In the genomic region with DNA sequence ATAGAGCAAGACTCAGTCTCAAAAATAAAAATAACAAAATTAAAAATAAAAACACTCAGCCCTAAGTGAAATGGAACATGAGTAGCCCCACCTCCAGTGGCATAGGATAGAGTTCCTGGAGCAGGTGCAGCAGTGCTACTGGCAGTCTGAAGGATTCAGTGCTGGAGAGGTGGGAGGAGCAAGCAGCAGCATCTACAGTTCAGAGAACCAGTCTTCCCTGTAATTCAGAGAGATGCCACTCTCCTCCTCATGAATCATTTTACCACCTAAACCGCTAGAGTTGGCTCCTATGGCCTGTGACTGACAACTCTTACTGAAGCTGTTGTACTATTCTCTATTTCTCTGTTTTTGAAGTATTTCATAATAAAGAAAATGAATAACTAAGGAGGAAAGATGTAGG, we compare ENCODE assay signal across 20 cellular contexts. TPM values are rescaled to one million over a fixed set of nuclear protein-coding genes. Genes with fewer than 3 reads are reported as not detected.
A peak's percentile ranks its signal among the peaks of the same experiment; 100 is the strongest.
DNase-seq lines count a peak whose midpoint lies in the region; ATAC-seq and TF ChIP-seq lines count a peak whose summit lies in the region.
"Had no signal": no experiment of that assay in that cellular context is flagged by ENCODE, and none has a peak within 500 bp of the region (broad histone marks: within the 10 kb centered on the region; RNA-seq: fewer than 3 reads in every experiment).

No MANE protein-coding gene starts in this region.

- H3K9me2 ChIP-seq in PC-3 (replicated peaks; ENCODE audit: low read length): no peaks in the 10 kb centered on the region

- DNase-seq in SIG-M5 treated with dmso at 0.1 percent for 504 hours (lab: John Stamatoyannopoulos, UW; ENCODE audit: unreplicated experiment) (peak; percentile 75), SIG-M5 (lab: John Stamatoyannopoulos, UW) (no peak), LHCN-M2 (ENCODE audit: low read depth) (peak; percentile 62), PC-3 (peak; percentile 75)
- DNase-seq in natural killer cell treated with Interleukin-12 subunit alpha and Interleukin-12 subunit beta and Interleukin-15 and Interleukin-18, amount 100 ng/mL, for 72 hours (ENCODE audit: low spot score): no peak
- DNase-seq: activated CD4-positive, alpha-beta memory T cell treated with anti-CD3 and anti-CD28 coated beads for 36 hours; CD4-positive, alpha-beta memory T cell; MM.1S; NCI-H446; ovary; stomach; T-helper 17 cell; upper lobe of left lung; WERI-Rb-1 had no signal

- no peaks in the 10 kb centered on the region for H3K79me2 ChIP-seq in PC-3 (ENCODE audit: low read length)

- no peaks in the 10 kb centered on the region for H4K20me1 ChIP-seq in PC-3 (ENCODE audit: low read length)

- ATAC-seq in PC-3 (peak; percentile 70), HG02870 (IDR thresholded peaks at IDR 0.05; ENCODE audit: unreplicated experiment) (no peak), HG03457 (IDR thresholded peaks at IDR 0.05; ENCODE audit: unreplicated experiment) (no peak), HG03135 (IDR thresholded peaks at IDR 0.05; ENCODE audit: unreplicated experiment) (no peak)
- peak; percentile 73 to 81 for ATAC-seq in natural killer cell treated with Interleukin-12 subunit alpha and Interleukin-12 subunit beta and Interleukin-15 and Interleukin-18, amount 100 ng/mL, for 72 hours
- ATAC-seq: sciatic nerve, T-helper 17 cell had no signal

- no peaks in the 10 kb centered on the region for H3K27me3 ChIP-seq in PC-3 (ENCODE audit: low read length)
- H3K27me3 ChIP-seq: ovary, SJCRH30, stomach, upper lobe of left lung had no signal

- H3K4me1 Mint-ChIP-seq in natural killer cell treated with Interleukin-12 subunit alpha and Interleukin-12 subunit beta and Interleukin-15 and Interleukin-18, amount 100 ng/mL, for 72 hours (ENCODE audit: low read depth in 2 of 2): peaks cover 13 to 15% of the 10 kb centered on the region in 2 donors

- no peaks in the 10 kb centered on the region for H3K9me3 ChIP-seq in PC-3 (ENCODE audit: low read length)
- H3K9me3 ChIP-seq: ovary, SJCRH30, stomach, upper lobe of left lung had no signal

- H3K27me3 Mint-ChIP-seq in natural killer cell treated with Interleukin-12 subunit alpha and Interleukin-12 subunit beta and Interleukin-15 and Interleukin-18, amount 100 ng/mL, for 72 hours: no peaks in the 10 kb centered on the region
- H3K27me3 Mint-ChIP-seq: activated CD4-positive, alpha-beta memory T cell treated with anti-CD3 and anti-CD28 coated beads for 36 hours; CD4-positive, alpha-beta memory T cell; T-helper 17 cell had no signal

- H3K27ac Mint-ChIP-seq in natural killer cell treated with Interleukin-12 subunit alpha and Interleukin-12 subunit beta and Interleukin-15 and Interleukin-18, amount 100 ng/mL, for 72 hours: peak overlapping the region in 1 of 2 donors; percentile 63
- H3K27ac Mint-ChIP-seq: activated CD4-positive, alpha-beta memory T cell treated with anti-CD3 and anti-CD28 coated beads for 36 hours; T-helper 17 cell had no signal

- POLR2A ChIA-PET in PC-3 (lab: Charles Lee; ENCODE audit: unreplicated experiment): no interaction called here

- H2AFZ ChIP-seq in PC-3 (ENCODE audit: low read length): no peak overlapping the region

- CTCF ChIA-PET in PC-3 (lab: Charles Lee): interaction anchor here (0.6 kb wide), 2 partner anchors 9 to 114 kb away, joined by 3 to 4 read pairs; no protein-coding TSS in a partner anchor

- no peak overlapping the region for H3K4me3 ChIP-seq in PC-3 (ENCODE audit: low read length)
- H3K4me3 ChIP-seq: lung, ovary, SJCRH30, stomach, upper lobe of left lung had no signal

- BruUV-seq in PC-3 (replicated peaks; lab: Mats Ljungman, UMichigan): no TSS peak

- intact Hi-C loops in PC-3 (cut with micrococcal nuclease): no loop called here

- H3K9ac ChIP-seq in PC-3 (ENCODE audit: low read length): no peak overlapping the region

- H3K36me3 Mint-ChIP-seq in natural killer cell treated with Interleukin-12 subunit alpha and Interleukin-12 subunit beta and Interleukin-15 and Interleukin-18, amount 100 ng/mL, for 72 hours: no peaks in the 10 kb centered on the region
- H3K36me3 Mint-ChIP-seq: activated CD4-positive, alpha-beta memory T cell treated with anti-CD3 and anti-CD28 coated beads for 36 hours; CD4-positive, alpha-beta memory T cell had no signal

- no peak overlapping the region for H3K4me3 Mint-ChIP-seq in natural killer cell treated with Interleukin-12 subunit alpha and Interleukin-12 subunit beta and Interleukin-15 and Interleukin-18, amount 100 ng/mL, for 72 hours
- H3K4me3 Mint-ChIP-seq: activated CD4-positive, alpha-beta memory T cell treated with anti-CD3 and anti-CD28 coated beads for 36 hours; CD4-positive, alpha-beta memory T cell; T-helper 17 cell had no signal

- no peak overlapping the region for H3K4me2 ChIP-seq in PC-3 (ENCODE audit: low read length)

- no peak for TF ChIP-seq CTCF in PC-3 (conservative IDR thresholded peaks at IDR 0.05; ENCODE audit: low read depth, low read length)

- no peak overlapping the region for H3K27ac ChIP-seq in PC-3 (ENCODE audit: low read length)
- H3K27ac ChIP-seq: ovary, SJCRH30, stomach, upper lobe of left lung, WERI-Rb-1 had no signal

- no peaks in the 10 kb centered on the region for H3F3A ChIP-seq in PC-3 (ENCODE audit: low read length, unreplicated experiment)

- H3K9me3 Mint-ChIP-seq in natural killer cell treated with Interleukin-12 subunit alpha and Interleukin-12 subunit beta and Interleukin-15 and Interleukin-18, amount 100 ng/mL, for 72 hours: no peaks in the 10 kb centered on the region
- H3K9me3 Mint-ChIP-seq: activated CD4-positive, alpha-beta memory T cell treated with anti-CD3 and anti-CD28 coated beads for 36 hours had no signal

- no peaks in the 10 kb centered on the region for H3K4me1 ChIP-seq in PC-3 (ENCODE audit: insufficient read depth, low read length)
- H3K4me1 ChIP-seq: SJCRH30 had no signal

- H3K36me3 ChIP-seq in PC-3 (ENCODE audit: low read depth, low read length): no peaks in the 10 kb centered on the region
- H3K36me3 ChIP-seq: ovary, SJCRH30, stomach, upper lobe of left lung, WERI-Rb-1 had no signal

RNA-seq across cellular contexts. Expression of gene SMURF2, which starts 56.0 kb away (rescaled TPM):
- 70.0 and 79.4 TPM in 2 replicates for total RNA-seq in LHCN-M2 (2014; rRNA removed)
- 48.3 TPM for polyA plus RNA-seq in LHCN-M2 (2012)
- total RNA-seq in PC-3 (2014; rRNA removed): 68.2 and 76.6 TPM in 2 replicates
- 10 to 100 TPM; 18.0 to 26.1 TPM for total RNA-seq in natural killer cell treated with Interleukin-12 subunit alpha and Interleukin-12 subunit beta and Interleukin-15 and Interleukin-18, amount 100 ng/mL, for 72 hours

Comparison
In these comparisons a context has a peak if more than half of its experiments do, and no peak if none do; other contexts are left out.
1. DNase-seq: peak in SIG-M5 treated with dmso at 0.1 percent for 504 hours (single experiment), LHCN-M2 (single experiment) and PC-3 (single experiment); none in SIG-M5 (single experiment) and natural killer cell treated with Interleukin-12 subunit alpha and Interleukin-12 subunit beta and Interleukin-15 and Interleukin-18, amount 100 ng/mL, for 72 hours (single experiment).
2. ATAC-seq: peak in PC-3 (single experiment) and natural killer cell treated with Interleukin-12 subunit alpha and Interleukin-12 subunit beta and Interleukin-15 and Interleukin-18, amount 100 ng/mL, for 72 hours (2 of 2); none in HG02870 (single experiment), HG03457 (single experiment) and HG03135 (single experiment).